ENCODE assay signal across 1 cellular context in the genomic region with DNA sequence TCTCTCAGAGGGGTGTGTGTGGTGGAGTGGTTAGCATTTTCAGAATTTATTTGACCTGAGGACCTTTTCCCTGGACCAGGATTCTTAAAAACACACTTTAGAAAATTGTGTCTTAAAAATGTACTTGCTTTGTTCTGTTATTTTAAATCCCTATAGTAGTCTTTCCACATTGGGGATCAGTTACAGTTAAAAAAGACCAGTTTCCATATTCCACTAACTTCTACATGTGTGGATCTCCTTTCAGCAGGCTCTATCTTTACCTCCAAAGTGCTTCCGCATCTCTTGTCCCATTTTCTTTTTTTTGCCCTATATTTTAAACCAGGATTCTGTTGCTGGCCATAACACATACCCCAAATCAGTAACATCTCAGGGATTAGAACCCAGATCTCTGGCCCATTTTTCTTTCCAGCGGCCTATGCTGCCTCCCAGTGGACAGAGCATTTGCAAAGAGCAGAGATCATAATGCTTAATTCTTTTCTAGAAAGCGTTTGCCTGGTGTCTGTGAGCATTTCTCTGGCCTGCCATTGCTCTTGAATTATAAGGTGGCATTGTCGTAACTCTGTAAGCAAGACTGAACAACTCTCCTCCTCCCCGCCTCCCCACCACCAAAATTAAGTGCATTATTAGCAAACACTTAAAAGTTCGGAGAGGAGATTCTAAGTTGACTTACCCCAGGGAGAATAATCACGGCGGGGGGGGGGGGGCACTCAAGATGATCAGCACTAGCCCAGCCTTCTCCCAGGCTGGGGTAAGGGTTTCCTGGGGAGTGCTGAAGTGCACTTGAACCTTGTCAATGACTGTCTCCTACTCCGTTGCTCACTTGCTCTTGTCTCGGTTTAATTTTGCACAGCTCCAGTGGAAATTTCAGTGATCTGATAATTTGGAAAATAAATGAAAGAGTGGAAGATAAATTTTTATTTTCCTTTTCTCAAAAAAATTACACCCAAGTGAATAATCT.
TF ChIP-seq lines count a peak whose summit lies in the region.

No MANE protein-coding gene starts in this region.

TF ChIP-seq in A549, 52 proteins besides CTCF, POLR2A, EP300 and RAD21 (continued from another document):
- TF ChIP-seq ESRRA (IDR thresholded peaks at IDR 0.05; ENCODE audit: borderline replicate concordance, low read length) = 0 out of 2 replicates have a peak, but pooled peaks have one; percentile 3
TF ChIP-seq in A549: peak in this region for 2.
